In the genomic region with DNA sequence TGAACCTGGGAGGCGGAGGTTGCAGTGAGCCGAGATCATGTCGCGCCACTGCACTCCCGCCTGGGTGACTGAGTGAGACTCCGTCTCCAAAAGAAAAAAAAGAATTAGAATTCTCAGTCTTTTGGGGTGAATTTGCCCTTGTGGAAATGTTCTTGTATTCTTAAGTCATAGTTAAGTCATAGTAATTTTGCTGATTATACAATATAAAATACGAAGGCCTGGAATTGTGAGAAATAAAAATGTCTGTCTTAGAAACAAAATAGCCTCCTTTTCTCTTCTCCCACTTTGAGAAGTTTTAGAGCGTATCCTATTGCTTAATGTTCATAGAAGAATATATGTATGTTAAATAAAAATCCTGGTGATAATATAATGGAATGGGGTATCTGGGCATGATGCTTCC, we compare ENCODE assay signal across 1 cellular context.
TF ChIP-seq lines count a peak whose summit lies in the region.

No MANE protein-coding gene starts in this region.

TF ChIP-seq in K562, 482 proteins besides CTCF, POLR2A, EP300 and RAD21:
- TF ChIP-seq HNRNPLL (IDR thresholded peaks at IDR 0.05; ENCODE audit: low read depth, low read length, poor library complexity, severe bottlenecking) (no peak), ZNF316 (IDR thresholded peaks at IDR 0.05) (peak; percentile 62), ESRRA (IDR thresholded peaks at IDR 0.05; ENCODE audit: borderline replicate concordance, low read depth) (no peak), C11orf30 (IDR thresholded peaks at IDR 0.05; ENCODE audit: low read depth) (peak; percentile 54), MAFF (IDR thresholded peaks at IDR 0.05; ENCODE audit: low read length) (peak; percentile 6; the same call in 1 of the 2 replicates)
